In the genomic region with DNA sequence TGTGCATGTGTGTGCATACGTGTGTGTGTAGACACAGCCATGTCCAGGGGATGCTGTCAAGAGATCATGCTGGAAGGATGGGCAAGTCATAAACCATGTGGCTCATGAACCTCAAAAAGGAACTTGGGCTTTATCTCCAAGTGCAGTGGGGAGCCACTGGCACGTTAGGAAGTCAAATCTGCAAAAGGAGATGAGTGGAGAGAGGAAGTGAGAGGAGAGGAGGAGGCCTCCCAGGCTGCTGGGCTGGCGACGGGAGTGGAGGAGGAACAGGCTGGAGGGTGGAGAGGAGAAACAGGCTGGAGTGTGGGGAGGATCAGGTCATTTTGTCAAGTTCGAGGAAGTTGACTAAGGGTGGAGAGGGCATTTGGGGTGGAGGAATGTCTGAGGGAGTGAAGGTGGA, we compare ENCODE assay signal across 1 cellular context.
TF ChIP-seq lines count a peak whose summit lies in the region.

No MANE protein-coding gene starts in this region.

TF ChIP-seq in K562, 482 proteins besides CTCF, POLR2A, EP300 and RAD21 (continued from another document and continues in another):
- TF ChIP-seq, protein P1, sequence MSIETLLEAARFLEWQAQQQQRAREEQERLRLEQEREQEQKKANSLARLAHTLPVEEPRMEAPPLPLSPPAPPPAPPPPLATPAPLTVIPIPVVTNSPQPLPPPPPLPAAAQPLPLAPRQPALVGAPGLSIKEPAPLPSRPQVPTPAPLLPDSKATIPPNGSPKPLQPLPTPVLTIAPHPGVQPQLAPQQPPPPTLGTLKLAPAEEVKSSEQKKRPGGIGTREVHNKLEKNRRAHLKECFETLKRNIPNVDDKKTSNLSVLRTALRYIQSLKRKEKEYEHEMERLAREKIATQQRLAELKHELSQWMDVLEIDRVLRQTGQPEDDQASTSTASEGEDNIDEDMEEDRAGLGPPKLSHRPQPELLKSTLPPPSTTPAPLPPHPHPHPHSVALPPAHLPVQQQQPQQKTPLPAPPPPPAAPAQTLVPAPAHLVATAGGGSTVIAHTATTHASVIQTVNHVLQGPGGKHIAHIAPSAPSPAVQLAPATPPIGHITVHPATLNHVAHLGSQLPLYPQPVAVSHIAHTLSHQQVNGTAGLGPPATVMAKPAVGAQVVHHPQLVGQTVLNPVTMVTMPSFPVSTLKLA (conservative IDR thresholded peaks at IDR 0.05), result peak in 1 of 2 experiments; percentile 66; a peak in 2 of 4 replicates
- peak; percentile 63 to 71; a peak in 2 of 4 replicates for TF ChIP-seq TRIM24 (IDR thresholded peaks at IDR 0.05)
- TF ChIP-seq ZNF699 (CRISPR knock-in tag; IDR thresholded peaks at IDR 0.05; ENCODE audit: insufficient replicate concordance), result no peak
- TF ChIP-seq LEF1 (IDR thresholded peaks at IDR 0.05), result peak; percentile 15; the same call in 1 of the 2 replicates
- TF ChIP-seq MTA2 (IDR thresholded peaks at IDR 0.05; ENCODE audit: low read depth), result peak; percentile 61
- 0 out of 2 replicates have a peak, but pooled peaks have one; percentile 50 for TF ChIP-seq LCOR (CRISPR knock-in tag; IDR thresholded peaks at IDR 0.05)
- TF ChIP-seq ZKSCAN1 (IDR thresholded peaks at IDR 0.05; ENCODE audit: low read depth, low read length), result 0 out of 2 replicates have a peak, but pooled peaks have one; percentile 14
- TF ChIP-seq ZKSCAN3 (CRISPR knock-in tag; IDR thresholded peaks at IDR 0.05), result no peak
- no peak for TF ChIP-seq ZNF165 (CRISPR knock-in tag; IDR thresholded peaks at IDR 0.05; ENCODE audit: borderline replicate concordance)
- peak; percentile 45; the same call in 1 of the 2 replicates for TF ChIP-seq CREM (IDR thresholded peaks at IDR 0.05; ENCODE audit: low read depth)
- 0 out of 4 replicates have a peak, but pooled peaks of 1 of the 2 experiments have one; percentile 13 for TF ChIP-seq FOXK2 (conservative IDR thresholded peaks at IDR 0.05 in 1 of 2, IDR thresholded peaks at IDR 0.05 in 1 of 2; ENCODE audit: low read depth in 2 of 2)
- no peak for TF ChIP-seq ZNF717 (CRISPR knock-in tag; IDR thresholded peaks at IDR 0.05)
- peak; percentile 33; the same call in 1 of the 2 replicates for TF ChIP-seq EHMT2 (IDR thresholded peaks at IDR 0.05)
- TF ChIP-seq GABPA (tag; conservative IDR thresholded peaks at IDR 0.05; ENCODE audit: low read depth), result peak; percentile 22; the same call in 1 of the 2 replicates
- peak; percentile 94 for TF ChIP-seq TCF3 (CRISPR knock-in tag; IDR thresholded peaks at IDR 0.05)
- TF ChIP-seq BHLHE40 (IDR thresholded peaks at IDR 0.05; ENCODE audit: low read length), result peak; percentile 94
- TF ChIP-seq NFIC (IDR thresholded peaks at IDR 0.05), result peak; percentile 44; the same call in 1 of the 2 replicates
- TF ChIP-seq GATAD2B (IDR thresholded peaks at IDR 0.05; ENCODE audit: borderline replicate concordance), result no peak
- peak; percentile 32; the same call in 1 of the 2 replicates for TF ChIP-seq CBX1 (IDR thresholded peaks at IDR 0.05; ENCODE audit: low read depth)
- no peak for TF ChIP-seq PCBP2 (IDR thresholded peaks at IDR 0.05; ENCODE audit: low read depth, low read length, poor library complexity, severe bottlenecking)
- TF ChIP-seq SMAD4 (CRISPR knock-in tag; conservative IDR thresholded peaks at IDR 0.05), result peak; percentile 66
- no peak for TF ChIP-seq ZHX1 (conservative IDR thresholded peaks at IDR 0.05; ENCODE audit: low read length)
- peak in 1 of 2 experiments; percentile 44; a peak in 2 of 4 replicates for TF ChIP-seq ARNT (IDR thresholded peaks at IDR 0.05)
- TF ChIP-seq ESRRA (IDR thresholded peaks at IDR 0.05; ENCODE audit: borderline replicate concordance, low read depth), result 0 out of 2 replicates have a peak, but pooled peaks have one; percentile 6
- 0 out of 4 replicates have a peak, but pooled peaks have one; percentile 18 to 44 for TF ChIP-seq KDM1A (IDR thresholded peaks at IDR 0.05)
- peak; percentile 71 for TF ChIP-seq L3MBTL2 (IDR thresholded peaks at IDR 0.05)
- TF ChIP-seq MBD2 (IDR thresholded peaks at IDR 0.05; ENCODE audit: borderline replicate concordance, low read depth), result peak; percentile 29; the same call in 1 of the 2 replicates
- peak; percentile 78 for TF ChIP-seq KLF16 (IDR thresholded peaks at IDR 0.05)
- peak; percentile 50 for TF ChIP-seq ZFP36 (IDR thresholded peaks at IDR 0.05; ENCODE audit: low read depth, low read length, partially characterized antibody)
- TF ChIP-seq ZNF830 (CRISPR knock-in tag; IDR thresholded peaks at IDR 0.05), result no peak
- TF ChIP-seq, protein P2, sequence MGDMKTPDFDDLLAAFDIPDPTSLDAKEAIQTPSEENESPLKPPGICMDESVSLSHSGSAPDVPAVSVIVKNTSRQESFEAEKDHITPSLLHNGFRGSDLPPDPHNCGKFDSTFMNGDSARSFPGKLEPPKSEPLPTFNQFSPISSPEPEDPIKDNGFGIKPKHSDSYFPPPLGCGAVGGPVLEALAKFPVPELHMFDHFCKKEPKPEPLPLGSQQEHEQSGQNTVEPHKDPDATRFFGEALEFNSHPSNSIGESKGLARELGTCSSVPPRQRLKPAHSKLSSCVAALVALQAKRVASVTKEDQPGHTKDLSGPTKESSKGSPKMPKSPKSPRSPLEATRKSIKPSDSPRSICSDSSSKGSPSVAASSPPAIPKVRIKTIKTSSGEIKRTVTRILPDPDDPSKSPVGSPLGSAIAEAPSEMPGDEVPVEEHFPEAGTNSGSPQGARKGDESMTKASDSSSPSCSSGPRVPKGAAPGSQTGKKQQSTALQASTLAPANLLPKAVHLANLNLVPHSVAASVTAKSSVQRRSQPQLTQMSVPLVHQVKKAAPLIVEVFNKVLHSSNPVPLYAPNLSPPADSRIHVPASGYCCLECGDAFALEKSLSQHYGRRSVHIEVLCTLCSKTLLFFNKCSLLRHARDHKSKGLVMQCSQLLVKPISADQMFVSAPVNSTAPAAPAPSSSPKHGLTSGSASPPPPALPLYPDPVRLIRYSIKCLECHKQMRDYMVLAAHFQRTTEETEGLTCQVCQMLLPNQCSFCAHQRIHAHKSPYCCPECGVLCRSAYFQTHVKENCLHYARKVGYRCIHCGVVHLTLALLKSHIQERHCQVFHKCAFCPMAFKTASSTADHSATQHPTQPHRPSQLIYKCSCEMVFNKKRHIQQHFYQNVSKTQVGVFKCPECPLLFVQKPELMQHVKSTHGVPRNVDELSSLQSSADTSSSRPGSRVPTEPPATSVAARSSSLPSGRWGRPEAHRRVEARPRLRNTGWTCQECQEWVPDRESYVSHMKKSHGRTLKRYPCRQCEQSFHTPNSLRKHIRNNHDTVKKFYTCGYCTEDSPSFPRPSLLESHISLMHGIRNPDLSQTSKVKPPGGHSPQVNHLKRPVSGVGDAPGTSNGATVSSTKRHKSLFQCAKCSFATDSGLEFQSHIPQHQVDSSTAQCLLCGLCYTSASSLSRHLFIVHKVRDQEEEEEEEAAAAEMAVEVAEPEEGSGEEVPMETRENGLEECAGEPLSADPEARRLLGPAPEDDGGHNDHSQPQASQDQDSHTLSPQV (IDR thresholded peaks at IDR 0.05), result 0 out of 2 replicates have a peak, but pooled peaks have one; percentile 21
- TF ChIP-seq, protein P3, sequence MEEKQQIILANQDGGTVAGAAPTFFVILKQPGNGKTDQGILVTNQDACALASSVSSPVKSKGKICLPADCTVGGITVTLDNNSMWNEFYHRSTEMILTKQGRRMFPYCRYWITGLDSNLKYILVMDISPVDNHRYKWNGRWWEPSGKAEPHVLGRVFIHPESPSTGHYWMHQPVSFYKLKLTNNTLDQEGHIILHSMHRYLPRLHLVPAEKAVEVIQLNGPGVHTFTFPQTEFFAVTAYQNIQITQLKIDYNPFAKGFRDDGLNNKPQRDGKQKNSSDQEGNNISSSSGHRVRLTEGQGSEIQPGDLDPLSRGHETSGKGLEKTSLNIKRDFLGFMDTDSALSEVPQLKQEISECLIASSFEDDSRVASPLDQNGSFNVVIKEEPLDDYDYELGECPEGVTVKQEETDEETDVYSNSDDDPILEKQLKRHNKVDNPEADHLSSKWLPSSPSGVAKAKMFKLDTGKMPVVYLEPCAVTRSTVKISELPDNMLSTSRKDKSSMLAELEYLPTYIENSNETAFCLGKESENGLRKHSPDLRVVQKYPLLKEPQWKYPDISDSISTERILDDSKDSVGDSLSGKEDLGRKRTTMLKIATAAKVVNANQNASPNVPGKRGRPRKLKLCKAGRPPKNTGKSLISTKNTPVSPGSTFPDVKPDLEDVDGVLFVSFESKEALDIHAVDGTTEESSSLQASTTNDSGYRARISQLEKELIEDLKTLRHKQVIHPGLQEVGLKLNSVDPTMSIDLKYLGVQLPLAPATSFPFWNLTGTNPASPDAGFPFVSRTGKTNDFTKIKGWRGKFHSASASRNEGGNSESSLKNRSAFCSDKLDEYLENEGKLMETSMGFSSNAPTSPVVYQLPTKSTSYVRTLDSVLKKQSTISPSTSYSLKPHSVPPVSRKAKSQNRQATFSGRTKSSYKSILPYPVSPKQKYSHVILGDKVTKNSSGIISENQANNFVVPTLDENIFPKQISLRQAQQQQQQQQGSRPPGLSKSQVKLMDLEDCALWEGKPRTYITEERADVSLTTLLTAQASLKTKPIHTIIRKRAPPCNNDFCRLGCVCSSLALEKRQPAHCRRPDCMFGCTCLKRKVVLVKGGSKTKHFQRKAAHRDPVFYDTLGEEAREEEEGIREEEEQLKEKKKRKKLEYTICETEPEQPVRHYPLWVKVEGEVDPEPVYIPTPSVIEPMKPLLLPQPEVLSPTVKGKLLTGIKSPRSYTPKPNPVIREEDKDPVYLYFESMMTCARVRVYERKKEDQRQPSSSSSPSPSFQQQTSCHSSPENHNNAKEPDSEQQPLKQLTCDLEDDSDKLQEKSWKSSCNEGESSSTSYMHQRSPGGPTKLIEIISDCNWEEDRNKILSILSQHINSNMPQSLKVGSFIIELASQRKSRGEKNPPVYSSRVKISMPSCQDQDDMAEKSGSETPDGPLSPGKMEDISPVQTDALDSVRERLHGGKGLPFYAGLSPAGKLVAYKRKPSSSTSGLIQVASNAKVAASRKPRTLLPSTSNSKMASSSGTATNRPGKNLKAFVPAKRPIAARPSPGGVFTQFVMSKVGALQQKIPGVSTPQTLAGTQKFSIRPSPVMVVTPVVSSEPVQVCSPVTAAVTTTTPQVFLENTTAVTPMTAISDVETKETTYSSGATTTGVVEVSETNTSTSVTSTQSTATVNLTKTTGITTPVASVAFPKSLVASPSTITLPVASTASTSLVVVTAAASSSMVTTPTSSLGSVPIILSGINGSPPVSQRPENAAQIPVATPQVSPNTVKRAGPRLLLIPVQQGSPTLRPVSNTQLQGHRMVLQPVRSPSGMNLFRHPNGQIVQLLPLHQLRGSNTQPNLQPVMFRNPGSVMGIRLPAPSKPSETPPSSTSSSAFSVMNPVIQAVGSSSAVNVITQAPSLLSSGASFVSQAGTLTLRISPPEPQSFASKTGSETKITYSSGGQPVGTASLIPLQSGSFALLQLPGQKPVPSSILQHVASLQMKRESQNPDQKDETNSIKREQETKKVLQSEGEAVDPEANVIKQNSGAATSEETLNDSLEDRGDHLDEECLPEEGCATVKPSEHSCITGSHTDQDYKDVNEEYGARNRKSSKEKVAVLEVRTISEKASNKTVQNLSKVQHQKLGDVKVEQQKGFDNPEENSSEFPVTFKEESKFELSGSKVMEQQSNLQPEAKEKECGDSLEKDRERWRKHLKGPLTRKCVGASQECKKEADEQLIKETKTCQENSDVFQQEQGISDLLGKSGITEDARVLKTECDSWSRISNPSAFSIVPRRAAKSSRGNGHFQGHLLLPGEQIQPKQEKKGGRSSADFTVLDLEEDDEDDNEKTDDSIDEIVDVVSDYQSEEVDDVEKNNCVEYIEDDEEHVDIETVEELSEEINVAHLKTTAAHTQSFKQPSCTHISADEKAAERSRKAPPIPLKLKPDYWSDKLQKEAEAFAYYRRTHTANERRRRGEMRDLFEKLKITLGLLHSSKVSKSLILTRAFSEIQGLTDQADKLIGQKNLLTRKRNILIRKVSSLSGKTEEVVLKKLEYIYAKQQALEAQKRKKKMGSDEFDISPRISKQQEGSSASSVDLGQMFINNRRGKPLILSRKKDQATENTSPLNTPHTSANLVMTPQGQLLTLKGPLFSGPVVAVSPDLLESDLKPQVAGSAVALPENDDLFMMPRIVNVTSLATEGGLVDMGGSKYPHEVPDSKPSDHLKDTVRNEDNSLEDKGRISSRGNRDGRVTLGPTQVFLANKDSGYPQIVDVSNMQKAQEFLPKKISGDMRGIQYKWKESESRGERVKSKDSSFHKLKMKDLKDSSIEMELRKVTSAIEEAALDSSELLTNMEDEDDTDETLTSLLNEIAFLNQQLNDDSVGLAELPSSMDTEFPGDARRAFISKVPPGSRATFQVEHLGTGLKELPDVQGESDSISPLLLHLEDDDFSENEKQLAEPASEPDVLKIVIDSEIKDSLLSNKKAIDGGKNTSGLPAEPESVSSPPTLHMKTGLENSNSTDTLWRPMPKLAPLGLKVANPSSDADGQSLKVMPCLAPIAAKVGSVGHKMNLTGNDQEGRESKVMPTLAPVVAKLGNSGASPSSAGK (IDR thresholded peaks at IDR 0.05), result peak; percentile 40
- TF ChIP-seq ZNF707 (CRISPR knock-in tag; conservative IDR thresholded peaks at IDR 0.05), result no peak
- 0 out of 4 replicates have a peak, but pooled peaks of 1 of the 2 experiments have one; percentile 22 for TF ChIP-seq SRF (CRISPR knock-in tag; IDR thresholded peaks at IDR 0.05)
- peak; percentile 48 for TF ChIP-seq TAL1 (IDR thresholded peaks at IDR 0.05)
- TF ChIP-seq HDAC1 (IDR thresholded peaks at IDR 0.05), result peak in 1 of 2 experiments; percentile 57; a peak in 1 of 4 replicates
- TF ChIP-seq ZFX (CRISPR knock-in tag; IDR thresholded peaks at IDR 0.05), result no peak; the same call in 1 of the 2 replicates
- TF ChIP-seq MTA1 (IDR thresholded peaks at IDR 0.05; ENCODE audit: borderline replicate concordance), result peak; percentile 33; the same call in 1 of the 2 replicates
- peak; percentile 88 for TF ChIP-seq CBFA2T3 (IDR thresholded peaks at IDR 0.05)
